Comparison of ENCODE assay signal across 8 cellular contexts in the genomic region with DNA sequence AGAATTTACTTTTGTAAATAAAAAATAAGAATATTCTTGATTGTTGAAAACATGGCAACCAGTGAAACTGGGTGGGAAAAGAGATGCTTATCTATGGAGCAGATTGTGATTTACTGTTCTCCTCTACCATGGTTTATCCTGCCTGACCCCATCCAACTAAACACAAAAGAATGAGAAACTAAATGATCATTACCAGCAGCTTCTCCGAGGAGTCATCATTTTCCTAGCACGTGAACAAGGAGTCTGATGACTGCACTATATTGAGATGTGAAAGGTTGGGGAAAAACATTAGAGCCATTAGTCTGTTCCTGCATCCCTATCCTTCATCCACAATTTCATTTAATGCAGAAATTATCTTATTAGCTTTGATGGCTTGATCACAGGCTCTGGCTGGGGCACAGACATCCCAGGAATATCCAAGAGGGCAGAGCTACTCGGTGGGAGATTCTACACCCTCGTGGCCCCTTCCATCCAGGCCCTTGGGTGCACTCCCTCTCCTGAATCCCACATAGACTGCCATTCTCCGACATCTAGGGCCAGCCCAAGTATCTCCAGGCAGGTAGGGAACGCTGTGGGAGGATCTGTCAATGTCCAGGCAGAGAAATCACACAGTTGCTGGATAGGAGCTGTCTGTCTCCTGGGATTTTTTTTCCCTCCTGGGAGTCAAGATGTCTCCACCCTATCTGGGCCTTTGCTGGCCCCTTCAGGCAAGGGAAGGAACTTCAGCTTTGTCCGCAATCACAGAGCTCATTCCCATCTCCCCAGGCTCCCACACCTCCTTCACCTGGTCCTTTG. TPM values are rescaled to one million over a fixed set of nuclear protein-coding genes. Genes with fewer than 3 reads are reported as not detected.
DNase-seq lines count a peak whose midpoint lies in the region; ATAC-seq and TF ChIP-seq lines count a peak whose summit lies in the region.

No MANE protein-coding gene starts in this region.

- no peak for ATAC-seq in GM18505 (IDR thresholded peaks at IDR 0.05; ENCODE audit: unreplicated experiment)

- H3F3A ChIP-seq in MM.1S (ENCODE audit: insufficient read depth, low read length), result no peaks in the 10 kb centered on the region

- H4K20me1 ChIP-seq in MM.1S (ENCODE audit: insufficient read depth, low read length), result no peaks in the 10 kb centered on the region

- no peak for TF ChIP-seq POLR2A in GM18505 (IDR thresholded peaks at IDR 0.05; ENCODE audit: borderline replicate concordance, extremely low read depth, insufficient read depth, insufficient read length)

- no peak overlapping the region for H3K9ac ChIP-seq in MM.1S (ENCODE audit: low read length)

- H3K4me2 ChIP-seq in MM.1S (ENCODE audit: low read depth, low read length), result no peak overlapping the region

- peak; percentile 44 for TF ChIP-seq CTCF in MM.1S (IDR thresholded peaks at IDR 0.05; ENCODE audit: low read length)

- H3K27ac ChIP-seq in MM.1S (ENCODE audit: low read length), result no peak overlapping the region

- no peak overlapping the region for H2AFZ ChIP-seq in MM.1S (ENCODE audit: low read length)

- H3K4me1 ChIP-seq in MM.1S (ENCODE audit: low read length), result no peaks in the 10 kb centered on the region

- H3K79me2 ChIP-seq in MM.1S (ENCODE audit: low read length), result no peaks in the 10 kb centered on the region

- H3K9me3 ChIP-seq in MM.1S (replicated peaks; ENCODE audit: insufficient read depth, low read length), result no peaks in the 10 kb centered on the region

- no peak overlapping the region for H3K4me3 ChIP-seq in MM.1S (ENCODE audit: low read length)

- no peaks in the 10 kb centered on the region for H3K27me3 ChIP-seq in MM.1S (replicated peaks; ENCODE audit: insufficient read depth, low read length)

- no peaks in the 10 kb centered on the region for H3K9me2 ChIP-seq in MM.1S (replicated peaks; ENCODE audit: insufficient read depth, low read length)

- H3K36me3 ChIP-seq in MM.1S (replicated peaks; ENCODE audit: insufficient read depth, low read length), result no peaks in the 10 kb centered on the region

- DNase-seq in activated T-cell treated with anti-CD3 and anti-CD28 coated beads for 48 hours (ENCODE audit: low read depth) (peak; percentile 7), activated T-cell treated with anti-CD3 and anti-CD28 coated beads for 4 hours (no peak), MM.1S (no peak), SW480 (ENCODE audit: low spot score) (peak; percentile 52), foreskin melanocyte (peak; percentile 37), renal cortical epithelial cell (ENCODE audit: low read depth) (peak; percentile 38), NK-92 (lab: John Stamatoyannopoulos, UW; ENCODE audit: unreplicated experiment) (no peak)

RNA-seq across cellular contexts. Expression of gene DHRS4, which starts 43.3 kb away (rescaled TPM):
- 31.3 and 34.6 TPM in 2 replicates for total RNA-seq in renal cortical epithelial cell

Comparison
In these comparisons a context has a peak if more than half of its experiments do, and no peak if none do; other contexts are left out.
1. DNase-seq: peak in activated T-cell treated with anti-CD3 and anti-CD28 coated beads for 48 hours (single experiment), SW480 (single experiment), foreskin melanocyte (single experiment) and renal cortical epithelial cell (single experiment); none in activated T-cell treated with anti-CD3 and anti-CD28 coated beads for 4 hours (single experiment), MM.1S (single experiment) and NK-92 (single experiment).